34 cellular contexts compared by ENCODE assay signal in genomic region chr10:107317592-107317991, GRCh38.
"Had no signal": no experiment of that assay in that cellular context is flagged by ENCODE, and none has a peak within 500 bp of the region (broad histone marks: within the 10 kb centered on the region; RNA-seq: fewer than 3 reads in every experiment).

No MANE protein-coding gene starts in this region.

- H3K4me3 ChIP-seq: MG63 had no signal

- H3K27ac ChIP-seq: KMS-11 had no signal

- H3K4me2 ChIP-seq: KMS-11 had no signal

- H3K9me3 ChIP-seq: MG63 had no signal

- H3K9ac ChIP-seq: KMS-11 had no signal

- H3K36me3 ChIP-seq: MG63 had no signal

- DNase-seq: Karpas-422, Kasumi-1, MG63, MM.1S, MV-4-11, NCI-H1048, NCI-H1092, NCI-H1092 treated with DMSO at 0.1 percent for 48 hours, NCI-H1105, NCI-H1105 treated with DMSO at 0.1 percent for 48 hours, NCI-H1417, NCI-H1417 treated with DMSO at 0.1 percent for 48 hours, NCI-H1436, NCI-H1436 treated with DMSO at 0.1 percent for 48 hours, NCI-H146, NCI-H1694, NCI-H1694 treated with DMSO at 0.1 percent for 48 hours, NCI-H187, NCI-H187 treated with DMSO at 0.1 percent for 48 hours, NCI-H1930, NCI-H2029, NCI-H2029 treated with DMSO at 0.1 percent for 48 hours, NCI-H2081, NCI-H2081 treated with DMSO at 0.1 percent for 48 hours, NCI-H2107, NCI-H2171, NCI-H2171 treated with DMSO at 0.1 percent for 48 hours, NCI-H2227 treated with DMSO at 0.1 percent for 48 hours, NCI-H226, NCI-H345, NCI-H446, NCI-H446 treated with DMSO at 0.1 percent for 48 hours, NCI-H510A had no signal

- H3K27me3 ChIP-seq: MG63 had no signal
